29 cellular contexts compared by ENCODE assay signal in the genomic region with DNA sequence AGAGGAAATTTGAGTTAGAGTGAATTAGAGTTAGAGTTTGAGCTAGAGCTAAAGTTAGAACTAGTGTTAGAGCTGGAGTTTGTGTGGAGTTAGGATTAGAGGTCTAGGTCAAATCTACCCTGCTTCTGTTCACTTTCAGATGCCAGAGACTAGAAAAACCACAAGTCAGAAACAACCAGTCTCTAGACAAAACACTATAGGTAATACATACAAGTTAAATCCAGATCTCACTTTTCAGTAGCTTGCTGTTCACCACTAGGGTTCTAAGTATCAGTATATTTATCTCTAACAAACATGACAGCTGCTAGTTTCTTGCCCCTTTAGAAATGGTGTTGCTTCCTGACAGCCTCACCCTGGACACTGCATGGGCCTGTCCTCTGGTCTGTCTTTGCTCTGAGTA.
"Had no signal": no experiment of that assay in that cellular context is flagged by ENCODE, and none has a peak within 500 bp of the region (broad histone marks: within the 10 kb centered on the region; RNA-seq: fewer than 3 reads in every experiment).

No MANE protein-coding gene starts in this region.

- H3K79me2 ChIP-seq: hepatocyte had no signal

- DNase-seq: islet precursor cell; left ventricle myocardium inferior; mesendoderm; naive B cell; natural killer cell; nephron progenitor cell; occipital lobe; ovary; stimulated activated CD4-positive, alpha-beta T cell treated with anti-CD3 and anti-CD28 coated beads, Interleukin-12 subunit alpha, Interleukin-12 subunit beta, amount 100 ng/mL, for 4 hours; stimulated activated CD4-positive, alpha-beta T cell treated with anti-CD3 and anti-CD28 coated beads, Interleukin-15, amount 100 ng/mL, for 24 hours; stimulated activated CD4-positive, alpha-beta T cell treated with anti-CD3 and anti-CD28 coated beads, Interleukin-2, amount 100 ng/mL, for 24 hours; stimulated activated CD4-positive, alpha-beta T cell treated with anti-CD3 and anti-CD28 coated beads, Interleukin-4, amount 100 ng/mL, for 1 hour; stimulated activated naive CD4-positive, alpha-beta T cell; tibial artery; trophoblast cell; upper lobe of right lung had no signal

- H3K9me3 Mint-ChIP-seq: naive B cell; natural killer cell; nephron progenitor cell; neural progenitor cell; stimulated activated naive CD8-positive, alpha-beta T cell treated with anti-CD3 and anti-CD28 coated beads, Interleukin-15, Interleukin-2, amounts not matched to agents 100 ng/mL and 50 ng/mL, for 24 hours had no signal

- H3K4me1 Mint-ChIP-seq: naive B cell, natural killer cell, nephron progenitor cell had no signal

- H3K9ac ChIP-seq: neural progenitor cell had no signal

- H3K27ac Mint-ChIP-seq: mesothelial cell of epicardium; naive B cell; natural killer cell; nephron progenitor cell; neural progenitor cell; progenitor cell of endocrine pancreas; stimulated activated naive CD8-positive, alpha-beta T cell treated with anti-CD3 and anti-CD28 coated beads, Interleukin-15, Interleukin-2, amounts not matched to agents 100 ng/mL and 50 ng/mL, for 24 hours had no signal

- H3K4me2 ChIP-seq: hepatocyte, neural progenitor cell had no signal

- H3K27me3 Mint-ChIP-seq: progenitor cell of endocrine pancreas; stimulated activated naive CD8-positive, alpha-beta T cell treated with anti-CD3 and anti-CD28 coated beads, Interleukin-15, Interleukin-2, amounts not matched to agents 100 ng/mL and 50 ng/mL, for 24 hours had no signal

- H3K9me3 ChIP-seq: left ventricle myocardium inferior, neutrophil, ovary, right atrium auricular region, suprapubic skin, thoracic aorta, tibial artery, upper lobe of right lung had no signal

- H3K4me3 Mint-ChIP-seq: mesothelial cell of epicardium; naive B cell; natural killer cell; nephron progenitor cell; neural progenitor cell; stimulated activated naive CD8-positive, alpha-beta T cell treated with anti-CD3 and anti-CD28 coated beads, Interleukin-15, Interleukin-2, amounts not matched to agents 100 ng/mL and 50 ng/mL, for 24 hours had no signal

- ATAC-seq: natural killer cell, sciatic nerve, upper lobe of right lung had no signal

- H3K27ac ChIP-seq: hepatocyte, left ventricle myocardium inferior, neural progenitor cell, neutrophil, ovary, right atrium auricular region, skin epidermis, suprapubic skin, thoracic aorta, tibial artery, upper lobe of right lung had no signal

- H3K36me3 ChIP-seq: left ventricle myocardium inferior, neural progenitor cell, neutrophil, ovary, right atrium auricular region, suprapubic skin, thoracic aorta, tibial artery, upper lobe of right lung had no signal

- H3K36me3 Mint-ChIP-seq: mesothelial cell of epicardium, naive B cell, natural killer cell, neural progenitor cell had no signal

- H3K4me3 ChIP-seq: hepatocyte, left ventricle myocardium inferior, lung, neural progenitor cell, ovary, right atrium auricular region, skin epidermis, suprapubic skin, thoracic aorta, tibial artery, upper lobe of right lung had no signal

- H3K27me3 ChIP-seq: hepatocyte, neural progenitor cell, neutrophil, ovary, right atrium auricular region, suprapubic skin, tibial artery, upper lobe of right lung had no signal

- FAIRE-seq: urothelium cell line had no signal

- H2AFZ ChIP-seq: hepatocyte, neural progenitor cell had no signal

- H3K4me1 ChIP-seq: left ventricle myocardium inferior, neural progenitor cell, right atrium auricular region, suprapubic skin, tibial artery, upper lobe of right lung had no signal
